In genomic region chr2:174491947-174492346, GRCh38 we compare ENCODE assay signal across 21 cellular contexts. TPM values are rescaled to one million over a fixed set of nuclear protein-coding genes. Genes with fewer than 3 reads are reported as not detected.
DNase-seq lines count a peak whose midpoint lies in the region; ATAC-seq and TF ChIP-seq lines count a peak whose summit lies in the region.
"Had no signal": no experiment of that assay in that cellular context is flagged by ENCODE, and none has a peak within 500 bp of the region (broad histone marks: within the 10 kb centered on the region; RNA-seq: fewer than 3 reads in every experiment).

No MANE protein-coding gene starts in this region.

- TF ChIP-seq CTCF in transverse colon (IDR thresholded peaks at IDR 0.05): no peak

- no peak for TF ChIP-seq POLR2A in transverse colon (IDR thresholded peaks at IDR 0.05)

- peaks cover 79% of the 10 kb centered on the region for H3K4me1 Mint-ChIP-seq in activated CD4-positive, alpha-beta T cell treated with anti-CD3 and anti-CD28 coated beads for 36 hours
- peaks cover 82 to 95% (median 94%) of the 10 kb centered on the region in 3 donors for H3K4me1 Mint-ChIP-seq in CD8-positive, alpha-beta memory T cell
- peaks cover 83% of the 10 kb centered on the region for H3K4me1 Mint-ChIP-seq in activated CD8-positive, alpha-beta T cell treated with anti-CD3 and anti-CD28 coated beads, Interleukin-2, amount 10 ng/mL, durations not matched to agents 7 days and 5 days (ENCODE audit: low read depth)
- peaks cover 41 to 94% (median 85%) of the 10 kb centered on the region in 7 donors for H3K4me1 Mint-ChIP-seq in naive thymus-derived CD4-positive, alpha-beta T cell

- no peaks in the 10 kb centered on the region for H3K27me3 Mint-ChIP-seq in activated CD4-positive, alpha-beta T cell treated with anti-CD3 and anti-CD28 coated beads for 36 hours
- no peaks in the 10 kb centered on the region for H3K27me3 Mint-ChIP-seq in CD8-positive, alpha-beta memory T cell
- H3K27me3 Mint-ChIP-seq in activated CD8-positive, alpha-beta T cell treated with anti-CD3 and anti-CD28 coated beads, Interleukin-2, amount 10 ng/mL, durations not matched to agents 7 days and 5 days (ENCODE audit: low read depth): no peaks in the 10 kb centered on the region
- H3K27me3 Mint-ChIP-seq in naive thymus-derived CD4-positive, alpha-beta T cell: no peaks in the 10 kb centered on the region

- no peak for TF ChIP-seq EP300 in transverse colon (IDR thresholded peaks at IDR 0.05; ENCODE audit: low read depth)

- no peak for ATAC-seq in activated CD4-positive, alpha-beta T cell treated with anti-CD3 and anti-CD28 coated beads for 36 hours
- ATAC-seq in activated CD8-positive, alpha-beta T cell treated with anti-CD3 and anti-CD28 coated beads, Interleukin-2, amount 10 ng/mL, durations not matched to agents 7 days and 5 days: no peak
- no peak for ATAC-seq in naive thymus-derived CD4-positive, alpha-beta T cell
- ATAC-seq in HG03571 (IDR thresholded peaks at IDR 0.05; ENCODE audit: unreplicated experiment): no peak
- ATAC-seq: lower lobe of right lung had no signal

- WGBS in transverse colon (ENCODE audit: low coverage in 1 of 2), 2 donors: 89 to 97% methylated on average over 2 of the region's 2 CpGs

- H3K4me1 ChIP-seq in CD8-positive, alpha-beta memory T cell (ENCODE audit: insufficient read depth, low read length): peaks cover 85% of the 10 kb centered on the region
- H3K4me1 ChIP-seq in naive thymus-derived CD4-positive, alpha-beta T cell (ENCODE audit: control insufficient read depth in 2 of 2, insufficient read depth in 2 of 2, low read length in 2 of 2): peaks cover 50 to 53% of the 10 kb centered on the region in 2 donors
- H3K4me1 ChIP-seq in transverse colon: peaks cover 0 to 13% (median 0%) of the 10 kb centered on the region in 4 donors
- H3K4me1 ChIP-seq: HAP-1, lower lobe of right lung had no signal

- peaks cover 2% of the 10 kb centered on the region for H3K36me3 Mint-ChIP-seq in activated CD4-positive, alpha-beta T cell treated with anti-CD3 and anti-CD28 coated beads for 36 hours (ENCODE audit: low read depth)
- peaks cover 0 to 3% (median 0%) of the 10 kb centered on the region in 3 donors for H3K36me3 Mint-ChIP-seq in CD8-positive, alpha-beta memory T cell
- H3K36me3 Mint-ChIP-seq in activated CD8-positive, alpha-beta T cell treated with anti-CD3 and anti-CD28 coated beads, Interleukin-2, amount 10 ng/mL, durations not matched to agents 7 days and 5 days (ENCODE audit: low read depth): peaks cover 12% of the 10 kb centered on the region
- H3K36me3 Mint-ChIP-seq in naive thymus-derived CD4-positive, alpha-beta T cell: peaks cover 0 to 13% (median 0%) of the 10 kb centered on the region in 5 donors

- in situ Hi-C loops in transverse colon (cut with MboI; ENCODE audit: low pct_ligation_motif_present in 1 of 4, low pct_unique_long_range_greater_than_20kb in 1 of 4, low sequenced_read_pairs in 3 of 4): no loop called here

- H3K4me3 ChIP-seq in CD8-positive, alpha-beta memory T cell (ENCODE audit: low read length): no peak overlapping the region
- no peak overlapping the region for H3K4me3 ChIP-seq in naive thymus-derived CD4-positive, alpha-beta T cell (ENCODE audit: low read length)
- no peak overlapping the region for H3K4me3 ChIP-seq in transverse colon
- H3K4me3 ChIP-seq: cardiac muscle cell, HAP-1, lower lobe of right lung had no signal

- no peaks in the 10 kb centered on the region for H3K36me3 ChIP-seq in CD8-positive, alpha-beta memory T cell (ENCODE audit: insufficient read depth, low read length)
- H3K36me3 ChIP-seq in naive thymus-derived CD4-positive, alpha-beta T cell (ENCODE audit: control insufficient read depth in 2 of 3, insufficient read depth in 3 of 3, low read length in 3 of 3): no peaks in the 10 kb centered on the region
- no peaks in the 10 kb centered on the region for H3K36me3 ChIP-seq in transverse colon
- H3K36me3 ChIP-seq: BE2C, cardiac muscle cell, HAP-1, lower lobe of right lung had no signal

- no peaks in the 10 kb centered on the region for H3K9me3 ChIP-seq in CD8-positive, alpha-beta memory T cell (ENCODE audit: low read length)
- no peaks in the 10 kb centered on the region for H3K9me3 ChIP-seq in naive thymus-derived CD4-positive, alpha-beta T cell (ENCODE audit: control insufficient read depth in 2 of 3, low read length in 3 of 3)
- no peaks in the 10 kb centered on the region for H3K9me3 ChIP-seq in transverse colon
- H3K9me3 ChIP-seq: BE2C, lower lobe of right lung had no signal

- H3K27ac ChIP-seq in CD8-positive, alpha-beta memory T cell (ENCODE audit: low read depth, low read length): no peak overlapping the region
- H3K27ac ChIP-seq in naive thymus-derived CD4-positive, alpha-beta T cell (ENCODE audit: low read depth, low read length): peak overlapping the region; percentile 85
- peak overlapping the region in 1 of 4 donors; percentile 63 for H3K27ac ChIP-seq in transverse colon
- H3K27ac ChIP-seq: cardiac muscle cell had no signal

- DNase-seq in activated CD4-positive, alpha-beta T cell treated with anti-CD3 and anti-CD28 coated beads for 36 hours: no peak
- no peak for DNase-seq in activated CD4-positive, alpha-beta T cell treated with anti-CD3 and anti-CD28 coated beads for 48 hours
- DNase-seq in CD8-positive, alpha-beta memory T cell: no peak
- DNase-seq in activated CD8-positive, alpha-beta T cell treated with anti-CD3 and anti-CD28 coated beads, Interleukin-2, amount 10 ng/mL, durations not matched to agents 7 days and 5 days: no peak
- no peak for DNase-seq in naive thymus-derived CD4-positive, alpha-beta T cell
- no peak for DNase-seq in transverse colon
- DNase-seq in germinal center (ENCODE audit: low spot score): no peak
- DNase-seq: amygdala; BE2C; DMS 273 treated with DMSO at 0.1 percent for 48 hours; foreskin melanocyte; Kasumi-1; lower lobe of right lung; NCI-H1048; NCI-H2029 treated with DMSO at 0.1 percent for 48 hours; occipital lobe; small intestine; stimulated activated CD4-positive, alpha-beta T cell treated with anti-CD3 and anti-CD28 coated beads, Interleukin-2, amount 100 ng/mL, for 48 hours had no signal

- POLR2A ChIA-PET in activated CD4-positive, alpha-beta T cell treated with anti-CD3 and anti-CD28 coated beads for 36 hours (lab: Charles Lee): interaction anchor here (0.7 kb wide), 1 partner anchor 126 kb away, joined by 3 read pairs; no protein-coding TSS in a partner anchor
- POLR2A ChIA-PET in CD8-positive, alpha-beta memory T cell (lab: Charles Lee): interaction anchor here (0.5 to 2.2 kb wide), 3 partner anchors 18 to 63 kb away, joined by 3 to 6 read pairs (median 6); no protein-coding TSS in a partner anchor
- POLR2A ChIA-PET in activated CD8-positive, alpha-beta T cell treated with anti-CD3 and anti-CD28 coated beads, Interleukin-2, amount 10 ng/mL, durations not matched to agents 7 days and 5 days (lab: Charles Lee): no interaction called here
- POLR2A ChIA-PET in naive thymus-derived CD4-positive, alpha-beta T cell (lab: Charles Lee): interaction anchor here (0.7 to 3.1 kb wide), 7 partner anchors 8 to 107 kb away, joined by 3 to 17 read pairs (median 6); partner anchors contain the start of gene WIPF1

- intact Hi-C loops in activated CD4-positive, alpha-beta T cell treated with anti-CD3 and anti-CD28 coated beads for 36 hours (cut with DNase I, micrococcal nuclease): loop anchor here (2.0 to 10.0 kb wide), 3 partner anchors 105 to 1357 kb away; partner anchors contain the start of gene WIPF1 (in 1 of the 2)
- intact Hi-C loops in naive thymus-derived CD4-positive, alpha-beta T cell (cut with micrococcal nuclease): loop anchor here in 1 of 2 donors (2.0 kb wide), 1 partner anchor 31 kb away; no protein-coding TSS in a partner anchor
- intact Hi-C loops in transverse colon (cut with DNase I; ENCODE audit: low total_unique reads): no loop called here

- H3K4me3 Mint-ChIP-seq in activated CD4-positive, alpha-beta T cell treated with anti-CD3 and anti-CD28 coated beads for 36 hours: no peak overlapping the region
- H3K4me3 Mint-ChIP-seq in CD8-positive, alpha-beta memory T cell: peak overlapping the region; percentile 11 to 91 (median 43)
- H3K4me3 Mint-ChIP-seq in activated CD8-positive, alpha-beta T cell treated with anti-CD3 and anti-CD28 coated beads, Interleukin-2, amount 10 ng/mL, durations not matched to agents 7 days and 5 days: peak overlapping the region; percentile 33
- peak overlapping the region in 8 of 10 donors; percentile 45 to 90 (median 65) for H3K4me3 Mint-ChIP-seq in naive thymus-derived CD4-positive, alpha-beta T cell

- CTCF ChIA-PET in activated CD4-positive, alpha-beta T cell treated with anti-CD3 and anti-CD28 coated beads for 36 hours (lab: Charles Lee): interaction anchor here (1.2 to 1.7 kb wide), 2 partner anchors 29 to 71 kb away, joined by 3 to 6 read pairs; no protein-coding TSS in a partner anchor
- CTCF ChIA-PET in CD8-positive, alpha-beta memory T cell (lab: Charles Lee): interaction anchor here (1.3 to 1.5 kb wide), 2 partner anchors 30 to 56 kb away, joined by 6 read pairs; no protein-coding TSS in a partner anchor
- CTCF ChIA-PET in activated CD8-positive, alpha-beta T cell treated with anti-CD3 and anti-CD28 coated beads, Interleukin-2, amount 10 ng/mL, durations not matched to agents 7 days and 5 days (lab: Charles Lee): interaction anchor here (0.8 to 1.9 kb wide), 4 partner anchors 7 to 195 kb away, joined by 3 to 6 read pairs (median 3); no protein-coding TSS in a partner anchor
- CTCF ChIA-PET in naive thymus-derived CD4-positive, alpha-beta T cell (lab: Charles Lee): interaction anchor here (2.9 kb wide), 1 partner anchor 29 kb away, joined by 17 read pairs; no protein-coding TSS in a partner anchor

- H3K9me3 Mint-ChIP-seq in activated CD4-positive, alpha-beta T cell treated with anti-CD3 and anti-CD28 coated beads for 36 hours (ENCODE audit: low read depth): peaks cover 4% of the 10 kb centered on the region
- no peaks in the 10 kb centered on the region for H3K9me3 Mint-ChIP-seq in CD8-positive, alpha-beta memory T cell
- H3K9me3 Mint-ChIP-seq in activated CD8-positive, alpha-beta T cell treated with anti-CD3 and anti-CD28 coated beads, Interleukin-2, amount 10 ng/mL, durations not matched to agents 7 days and 5 days (ENCODE audit: insufficient read depth): peaks cover 6% of the 10 kb centered on the region
- peaks cover 0 to 3% (median 0%) of the 10 kb centered on the region in 11 donors for H3K9me3 Mint-ChIP-seq in naive thymus-derived CD4-positive, alpha-beta T cell

- peak overlapping the region; percentile 63 for H3K27ac Mint-ChIP-seq in activated CD4-positive, alpha-beta T cell treated with anti-CD3 and anti-CD28 coated beads for 36 hours
- peak overlapping the region; percentile 71 to 99 (median 94) for H3K27ac Mint-ChIP-seq in CD8-positive, alpha-beta memory T cell
- H3K27ac Mint-ChIP-seq in activated CD8-positive, alpha-beta T cell treated with anti-CD3 and anti-CD28 coated beads, Interleukin-2, amount 10 ng/mL, durations not matched to agents 7 days and 5 days: peak overlapping the region; percentile 46
- H3K27ac Mint-ChIP-seq in naive thymus-derived CD4-positive, alpha-beta T cell: peak overlapping the region; percentile 78 to 100 (median 98)

- H3K27me3 ChIP-seq in CD8-positive, alpha-beta memory T cell (ENCODE audit: insufficient read depth, low read length, poor library complexity, severe bottlenecking): no peaks in the 10 kb centered on the region
- no peaks in the 10 kb centered on the region for H3K27me3 ChIP-seq in naive thymus-derived CD4-positive, alpha-beta T cell (ENCODE audit: control insufficient read depth in 2 of 2, insufficient read depth in 2 of 2, low read length in 2 of 2)
- no peaks in the 10 kb centered on the region for H3K27me3 ChIP-seq in transverse colon
- H3K27me3 ChIP-seq: BE2C, cardiac muscle cell had no signal

RNA-seq across cellular contexts. Expression of gene GPR155, which starts 5.1 kb away (rescaled TPM):
- total RNA-seq in activated CD4-positive, alpha-beta T cell treated with anti-CD3 and anti-CD28 coated beads for 36 hours: 10 to 100 TPM in 1 of 2 experiments, 1 to 10 TPM in 1; 8.6 to 11.3 TPM
- total RNA-seq in CD8-positive, alpha-beta memory T cell: 1 to 10 TPM; 4.5 to 6.2 TPM
- 12.6 TPM for polyA plus RNA-seq in CD8-positive, alpha-beta memory T cell
- 10 to 100 TPM; 17.3 to 19.8 TPM for total RNA-seq in activated CD8-positive, alpha-beta T cell treated with anti-CD3 and anti-CD28 coated beads, Interleukin-2, amount 10 ng/mL, durations not matched to agents 7 days and 5 days
- total RNA-seq in naive thymus-derived CD4-positive, alpha-beta T cell: 10 to 100 TPM; 15.0 to 25.0 (median 16.5) TPM
- 10 to 100 TPM in 1 of 2 donors, 1 to 10 TPM in 1; 5.2 to 10.8 TPM for polyA plus RNA-seq in naive thymus-derived CD4-positive, alpha-beta T cell
- 1 to 10 TPM; 1.2 to 7.3 (median 3.5) TPM for total RNA-seq in transverse colon

Comparison
In these comparisons a context has a peak if more than half of its experiments do, and no peak if none do; other contexts are left out.
1. H3K27ac Mint-ChIP-seq: peak in every context shown above with its lines; median percentile 98 in naive thymus-derived CD4-positive, alpha-beta T cell; 94 in CD8-positive, alpha-beta memory T cell; 63 in activated CD4-positive, alpha-beta T cell treated with anti-CD3 and anti-CD28 coated beads for 36 hours; 46 in activated CD8-positive, alpha-beta T cell treated with anti-CD3 and anti-CD28 coated beads, Interleukin-2, amount 10 ng/mL, durations not matched to agents 7 days and 5 days.